Comparison of ENCODE assay signal across 22 cellular contexts in the genomic region with DNA sequence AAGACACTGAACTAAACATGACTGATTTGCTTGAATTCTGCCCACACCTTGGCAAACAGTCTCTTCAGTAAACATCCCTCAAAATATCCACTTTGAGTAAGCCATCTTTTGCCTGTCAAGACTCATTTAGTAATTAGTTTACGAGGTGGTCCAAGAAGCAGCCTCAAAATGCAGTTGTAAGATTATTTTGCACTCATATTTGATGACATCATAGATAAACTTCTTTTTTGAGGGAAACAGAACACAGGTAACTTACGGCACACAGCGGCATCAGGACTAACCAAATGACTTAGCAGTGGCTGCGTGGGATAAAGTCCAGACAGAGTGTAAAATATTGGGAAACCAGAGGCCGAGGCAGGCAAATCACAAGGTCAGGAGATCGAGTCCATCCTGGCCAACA. TPM values are rescaled to one million over a fixed set of nuclear protein-coding genes. Genes with fewer than 3 reads are reported as not detected.
A peak's percentile ranks its signal among the peaks of the same experiment; 100 is the strongest.
DNase-seq lines count a peak whose midpoint lies in the region; ATAC-seq, FAIRE-seq and TF ChIP-seq lines count a peak whose summit lies in the region.
"Had no signal": no experiment of that assay in that cellular context is flagged by ENCODE, and none has a peak within 500 bp of the region (broad histone marks: within the 10 kb centered on the region; RNA-seq: fewer than 3 reads in every experiment).

No MANE protein-coding gene starts in this region.

- H3K27ac ChIP-seq in HepG2 (ENCODE audit: extremely low read length, insufficient read depth, low read length): no peak overlapping the region
- H3K27ac ChIP-seq in right lobe of liver: no peak overlapping the region
- no peak overlapping the region for H3K27ac ChIP-seq in HEK293 (ENCODE audit: extremely low read depth, low read depth, low read length)
- H3K27ac ChIP-seq: 22Rv1, A549, C4-2B had no signal

- 52% methylated on average over 6 of the region's 6 CpGs for WGBS in HepG2 (ENCODE audit: low lambda C conversion rate)
- WGBS in right lobe of liver (ENCODE audit: insufficient coverage, low coverage, low lambda C conversion rate, missing lambda C conversion rate): 78% methylated on average over 6 of the region's 6 CpGs

- peaks cover 1 to 5% of the 10 kb centered on the region in 2 experiments; a peak in 2 of 5 replicates for H3K27me3 ChIP-seq in HepG2 (ENCODE audit: control insufficient read depth in 1 of 2, insufficient read depth in 2 of 2, low read length in 2 of 2)
- H3K27me3 ChIP-seq in right lobe of liver: no peaks in the 10 kb centered on the region

- CTCF ChIA-PET in HepG2 (lab: Yijun Ruan, JAX; ENCODE audit: low intra/inter-chr PET ratio, low total read pairs): no interaction called here
- CTCF ChIA-PET in HEK293 (lab: Yijun Ruan, JAX): no interaction called here

- H3K36me3 ChIP-seq in HepG2 (replicated peaks in 1 of 2; ENCODE audit: control insufficient read depth in 1 of 2, insufficient read depth in 2 of 2, low read length in 2 of 2) (no peaks in the 10 kb centered on the region), right lobe of liver (no peaks in the 10 kb centered on the region), HEK293 (ENCODE audit: control insufficient read depth in 2 of 2, insufficient read depth in 1 of 2, low read length in 2 of 2) (no peaks in the 10 kb centered on the region)

- H3K9ac ChIP-seq in HepG2 (ENCODE audit: insufficient read depth, low read depth, low read length): no peak overlapping the region

- POLR2A ChIA-PET in HepG2 (lab: Yijun Ruan, JAX) (no interaction called here), HEK293 (lab: Yijun Ruan, JAX) (no interaction called here)

- TF ChIP-seq CTCF in HepG2 (CRISPR knock-in tag; IDR thresholded peaks at IDR 0.05): no peak
- no peak for TF ChIP-seq CTCF in right lobe of liver (IDR thresholded peaks at IDR 0.05)
- no peak for TF ChIP-seq CTCF in HEK293 (tag by site-specific recombination; IDR thresholded peaks at IDR 0.05)
- no peak for TF ChIP-seq CTCF in HFFc6 (IDR thresholded peaks at IDR 0.05)

- H3K9me3 ChIP-seq in HepG2 (ENCODE audit: low read length) (no peaks in the 10 kb centered on the region), right lobe of liver (no peaks in the 10 kb centered on the region), HEK293 (ENCODE audit: control insufficient read depth, insufficient read depth, low read depth, low read length) (no peaks in the 10 kb centered on the region)
- H3K9me3 ChIP-seq: A549, Caco-2 had no signal

- in situ Hi-C loops in HepG2 (cut with HindIII; ENCODE audit: extremely low pct_ligation_motif_present, low pct_unique_long_range_greater_than_20kb): no loop called here

- DNase-seq in HepG2 (ENCODE audit: low spot score): no peak
- no peak for DNase-seq in right lobe of liver
- DNase-seq in left lobe of liver (ENCODE audit: low spot score): peak; percentile 21
- DNase-seq in stimulated activated CD4-positive, alpha-beta T cell treated with anti-CD3 and anti-CD28 coated beads, Interleukin-15, amount 100 ng/mL, for 24 hours: no peak
- DNase-seq in HFFc6: no peak
- DNase-seq: AML-193; Caco-2; Calu3; CD4-positive, alpha-beta T cell; CD8-positive, alpha-beta T cell; DMS79 treated with DMSO at 0.1 percent for 48 hours; GF-D8 had no signal

- no peaks in the 10 kb centered on the region for H3K36me3 Mint-ChIP-seq in HFFc6 (ENCODE audit: low read depth)
- H3K36me3 Mint-ChIP-seq: CD8-positive, alpha-beta T cell had no signal

- no peaks in the 10 kb centered on the region for H4K20me1 ChIP-seq in HepG2 (ENCODE audit: insufficient read depth, low read length)

- H3K4me2 ChIP-seq in HepG2 (ENCODE audit: low read depth, low read length): no peak overlapping the region
- H3K4me2 ChIP-seq: A549 had no signal

- no peak overlapping the region for H3K4me3 Mint-ChIP-seq in HFFc6
- H3K4me3 Mint-ChIP-seq: B cell; CD4-positive, alpha-beta T cell; CD8-positive, alpha-beta T cell had no signal

- peaks cover 17% of the 10 kb centered on the region for H3K27me3 Mint-ChIP-seq in HFFc6 (ENCODE audit: insufficient read depth)
- H3K27me3 Mint-ChIP-seq: B cell had no signal

- H3K4me3 ChIP-seq in HepG2 (replicated peaks in 1 of 3; ENCODE audit: insufficient read depth in 1 of 3, low read depth in 2 of 3, low read length in 3 of 3) (no peak overlapping the region), right lobe of liver (no peak overlapping the region), HEK293 (ENCODE audit: low read depth, low read length) (no peak overlapping the region)
- H3K4me3 ChIP-seq: A549 had no signal

- TF ChIP-seq EP300 in HepG2 (IDR thresholded peaks at IDR 0.05; ENCODE audit: low read depth in 2 of 2, low read length in 2 of 2) (no peak), HepG2 (CRISPR knock-in tag; IDR thresholded peaks at IDR 0.05; ENCODE audit: borderline replicate concordance) (no peak)

- H2AFZ ChIP-seq in HepG2 (ENCODE audit: low read length): no peak overlapping the region

- no peaks in the 10 kb centered on the region for H3K4me1 Mint-ChIP-seq in HFFc6 (ENCODE audit: low read depth)
- H3K4me1 Mint-ChIP-seq: B cell had no signal

- intact Hi-C loops in HepG2 (cut with micrococcal nuclease; ENCODE audit: unreplicated experiment) (no loop called here), right lobe of liver (cut with DNase I) (no loop called here)

- H3K4me1 ChIP-seq in HepG2 (ENCODE audit: insufficient read depth, low read length) (no peaks in the 10 kb centered on the region), right lobe of liver (no peaks in the 10 kb centered on the region), HEK293 (ENCODE audit: control insufficient read depth, insufficient read depth, low read length) (peaks cover 9% of the 10 kb centered on the region)
- H3K4me1 ChIP-seq: A549 had no signal

- no peak for TF ChIP-seq POLR2A in HepG2 (IDR thresholded peaks at IDR 0.05; ENCODE audit: insufficient read depth in 1 of 2, low read depth in 2 of 2, low read length in 2 of 2)
- TF ChIP-seq POLR2A in right lobe of liver (IDR thresholded peaks at IDR 0.05): no peak

- no peaks in the 10 kb centered on the region for H3K79me2 ChIP-seq in HepG2 (ENCODE audit: insufficient read depth, low read length)

- FAIRE-seq in HepG2 (lab: Jason Lieb, UNC): no peak
- FAIRE-seq: A549, D721Med, G401.6, GM12891, GM19239 had no signal

- no peak for ATAC-seq in HepG2
- no peak for ATAC-seq in right lobe of liver
- ATAC-seq in left lobe of liver: no peak
- ATAC-seq: A549; CD8-positive, alpha-beta T cell had no signal

- H3K9me3 Mint-ChIP-seq in HFFc6: no peaks in the 10 kb centered on the region
- H3K9me3 Mint-ChIP-seq: CD4-positive, alpha-beta T cell; CD8-positive, alpha-beta T cell had no signal

- no peak for TF ChIP-seq RAD21 in HepG2 (CRISPR knock-in tag; IDR thresholded peaks at IDR 0.05)

- no peak overlapping the region for H3K27ac Mint-ChIP-seq in HFFc6
- H3K27ac Mint-ChIP-seq: B cell; CD4-positive, alpha-beta T cell; CD8-positive, alpha-beta T cell had no signal

- BruUV-seq in HepG2 (replicated peaks; lab: Mats Ljungman, UMichigan): no TSS peak

TF ChIP-seq in HepG2, 621 proteins besides CTCF, POLR2A, EP300 and RAD21:
- TF ChIP-seq CREB1 (IDR thresholded peaks at IDR 0.05) (peak; percentile 57), CREB1 (CRISPR knock-in tag; IDR thresholded peaks at IDR 0.05) (no peak), ATF7 (IDR thresholded peaks at IDR 0.05) (peak; percentile 95), ATF7 (CRISPR knock-in tag; IDR thresholded peaks at IDR 0.05) (no peak), ZNF619 (CRISPR knock-in tag; IDR thresholded peaks at IDR 0.05) (no peak)

TF ChIP-seq in HEK293, 187 proteins besides CTCF, POLR2A, EP300 and RAD21:
- peak; percentile 73 for TF ChIP-seq ATF2 (tag by site-specific recombination; IDR thresholded peaks at IDR 0.05; ENCODE audit: low read depth)
- no peak for TF ChIP-seq ZNF366 (tag by site-specific recombination; conservative IDR thresholded peaks at IDR 0.05)
- TF ChIP-seq ZNF596 (tag by site-specific recombination; IDR thresholded peaks at IDR 0.05): no peak
TF ChIP-seq in HEK293: peak in this region for 1.

RNA-seq across cellular contexts. Expression of gene STEAP1B, which starts 41.8 kb away (rescaled TPM):
- total RNA-seq in HepG2 (2016; rRNA removed; fragmentation: Illumina TruSeq; extraction: Trizol) (not detected in 2 replicates), right lobe of liver (under 1 TPM in 2 of 6 experiments, not detected in 4; 0.25 to 0.60 TPM), left lobe of liver (not detected)
- total RNA-seq in HepG2 (2016; cell fraction: cytosol; rRNA removed; fragmentation: Illumina TruSeq; extraction: Trizol; ENCODE audit: low read depth): not detected in 2 replicates
- not detected in 2 replicates for total RNA-seq in HepG2 (2016; cell fraction: insoluble cytoplasmic fraction; rRNA removed; fragmentation: Illumina TruSeq; extraction: Trizol)
- total RNA-seq in HepG2 (2016; cell fraction: membrane; rRNA removed; fragmentation: Illumina TruSeq; extraction: Trizol): not detected in 2 replicates
- total RNA-seq in HepG2 (2016; cell fraction: nucleus; rRNA removed; fragmentation: Illumina TruSeq; extraction: Trizol): not detected in 2 replicates
- not detected in 2 replicates for polyA plus RNA-seq in HepG2 (2011; rRNA removed)
- not detected in 2 replicates for polyA plus RNA-seq in HepG2 (2011; cell fraction: cytosol; rRNA removed)
- not detected in 2 replicates for polyA plus RNA-seq in HepG2 (2011; cell fraction: nucleus; rRNA removed)
- not detected in 2 replicates for polyA plus RNA-seq in HepG2 (2012)
- not detected in 2 replicates for polyA plus RNA-seq in HepG2 (2016; cell fraction: cytosol; fragmentation: Illumina TruSeq; extraction: Trizol; ENCODE audit: low read depth)
- not detected in 2 replicates for polyA plus RNA-seq in HepG2 (2016; cell fraction: insoluble cytoplasmic fraction; fragmentation: Illumina TruSeq; extraction: Trizol; ENCODE audit: low read depth)
- not detected in 2 replicates for polyA plus RNA-seq in HepG2 (2016; cell fraction: membrane; fragmentation: Illumina TruSeq; extraction: Trizol; ENCODE audit: low read depth)
- not detected in 2 replicates for polyA plus RNA-seq in HepG2 (2016; cell fraction: nucleus; fragmentation: Illumina TruSeq; extraction: Trizol; ENCODE audit: insufficient read depth, low read depth)
- polyA minus RNA-seq in HepG2 (2011; rRNA and poly(A)+ RNA removed; ENCODE audit: low replicate concordance): 0.58 TPM in 1 of 2 replicates, not detected in the other
- not detected in 2 replicates for polyA minus RNA-seq in HepG2 (2011; cell fraction: cytosol; rRNA and poly(A)+ RNA removed)
- 0.37 TPM in 1 of 2 replicates, not detected in the other for polyA minus RNA-seq in HepG2 (2011; cell fraction: nucleus; rRNA and poly(A)+ RNA removed)
- total RNA-seq in HFFc6 (2021; fragmentation: NEBNext Ultra II Directional; extraction: Animal tissue kit (Norgen Biotek cat#: 25700)): 100 to 1,000 TPM in 1 of 6 experiments, 10 to 100 TPM in 5; 36.6 to 101 (median 92.6) TPM
- total RNA-seq: A172; CD4-positive, alpha-beta T cell; CD8-positive, alpha-beta T cell had no signal

Comparison
In these comparisons a context has a peak if more than half of its experiments do, and no peak if none do; other contexts are left out.
1. RNA of gene STEAP1B, which starts 41.8 kb away (total RNA-seq): 36.6 to 101 TPM in HFFc6; 0.25 to 0.60 TPM in right lobe of liver, not detected in left lobe of liver (single experiment) and not detected in HepG2; every median in the first group is over 10 times any median in the second.
2. Of the 63 proteins assayed by ChIP-seq in both HepG2 and HEK293: peak only in HepG2: none; only in HEK293: ATF2; in both: none; in neither: 62.